ENCODE assay signal across 20 cellular contexts in the genomic region with DNA sequence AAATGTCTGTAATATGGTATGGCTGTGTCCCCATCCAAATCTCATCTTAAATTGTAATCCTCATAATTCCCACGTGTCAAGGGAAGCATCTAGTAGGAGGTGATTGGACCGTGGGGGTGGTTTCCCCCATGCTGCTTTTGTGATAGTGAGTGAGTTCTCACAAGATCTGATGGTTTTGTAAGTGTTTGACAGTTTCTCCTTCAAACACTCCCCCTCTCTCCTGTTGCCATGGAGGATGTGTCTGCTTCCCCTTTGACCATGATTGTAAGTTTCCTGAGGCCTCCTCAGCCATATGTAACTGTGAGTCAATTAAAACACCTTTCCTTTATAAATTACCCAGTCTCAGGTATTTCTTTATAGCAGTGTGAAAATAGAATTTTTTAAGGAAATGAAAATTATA. TPM values are rescaled to one million over a fixed set of nuclear protein-coding genes. Genes with fewer than 3 reads are reported as not detected.
DNase-seq lines count a peak whose midpoint lies in the region; ATAC-seq and TF ChIP-seq lines count a peak whose summit lies in the region.
"Had no signal": no experiment of that assay in that cellular context is flagged by ENCODE, and none has a peak within 500 bp of the region (broad histone marks: within the 10 kb centered on the region; RNA-seq: fewer than 3 reads in every experiment).

No MANE protein-coding gene starts in this region.

- no peaks in the 10 kb centered on the region for H3K79me1 ChIP-seq in mesendoderm (ENCODE audit: low read length)

- H4K5ac ChIP-seq in mesendoderm (ENCODE audit: low read length): no peak overlapping the region

- H3K79me2 ChIP-seq in DND-41 (ENCODE audit: insufficient read depth, low read length): no peaks in the 10 kb centered on the region
- no peaks in the 10 kb centered on the region for H3K79me2 ChIP-seq in Karpas-422 (ENCODE audit: low read length)
- no peaks in the 10 kb centered on the region for H3K79me2 ChIP-seq in mesendoderm (ENCODE audit: control insufficient read depth, insufficient read depth, low read length)

- ATAC-seq in DND-41 (ENCODE audit: insufficient read depth, low read depth): 0 out of 3 replicates have a peak, but pooled peaks have one; percentile 13
- ATAC-seq: GM23338 had no signal

- H4K20me1 ChIP-seq in DND-41 (ENCODE audit: insufficient read depth, low read length) (no peaks in the 10 kb centered on the region), Karpas-422 (ENCODE audit: insufficient read depth, low read depth, low read length) (no peaks in the 10 kb centered on the region)

- H2BK15ac ChIP-seq in mesendoderm (replicated peaks; ENCODE audit: low read depth): no peak overlapping the region

- H3K23ac ChIP-seq in mesendoderm (ENCODE audit: low read length): no peak overlapping the region

- H3K36me3 ChIP-seq in DND-41 (ENCODE audit: insufficient read depth, low read length): no peaks in the 10 kb centered on the region
- H3K36me3 ChIP-seq in Karpas-422 (ENCODE audit: insufficient read depth, low read length): no peaks in the 10 kb centered on the region
- H3K36me3 ChIP-seq in mesendoderm (ENCODE audit: control insufficient read depth, insufficient read depth, low read length): no peaks in the 10 kb centered on the region
- H3K36me3 ChIP-seq: breast epithelium, vagina had no signal

- no peak overlapping the region for H3K4me2 ChIP-seq in DND-41 (ENCODE audit: insufficient read depth, low read length)
- H3K4me2 ChIP-seq in Karpas-422 (ENCODE audit: low read depth, low read length, poor library complexity, severe bottlenecking): no peak overlapping the region
- H3K4me2 ChIP-seq in mesendoderm (ENCODE audit: low read length): no peak overlapping the region
- H3K4me2 ChIP-seq: GM23338 had no signal

- H4K8ac ChIP-seq in mesendoderm (ENCODE audit: low read depth, low read length): no peak overlapping the region

- no peak overlapping the region for H3K18ac ChIP-seq in mesendoderm (ENCODE audit: low read length)

- H2BK5ac ChIP-seq in mesendoderm (ENCODE audit: low read length): no peak overlapping the region

- DNase-seq in DND-41 (no peak), Karpas-422 (no peak), OCI-M1 (lab: John Stamatoyannopoulos, UW) (peak; percentile 37), mesendoderm (peak; percentile 32), NCI-H2107 treated with DMSO at 0.1 percent for 48 hours (lab: John Stamatoyannopoulos, UW; ENCODE audit: unreplicated experiment) (no peak), kidney glomerular epithelial cell (lab: John Stamatoyannopoulos, UW) (no peak), GOT3 (lab: John Stamatoyannopoulos, UW) (no peak)
- DNase-seq: activated CD4-positive, CD25-positive, alpha-beta regulatory T cell; activated CD8-positive, alpha-beta memory T cell treated with anti-CD3 and anti-CD28 coated beads for 24 hours; DMS 273 treated with DMSO at 0.1 percent for 48 hours; hypothalamus; NCI-H2171 treated with DMSO at 0.1 percent for 48 hours; NCI-H69; posterior cingulate gyrus; RPMI8226; stimulated activated CD4-positive, alpha-beta T cell treated with anti-CD3 and anti-CD28 coated beads, Interleukin-4, amount 100 ng/mL, for 1 hour had no signal

- H3K9me2 ChIP-seq in Karpas-422 (replicated peaks; ENCODE audit: insufficient read depth, low read length): no peaks in the 10 kb centered on the region

- no CpG with 5 or more reads among the region's 2 CpGs for WGBS in mesendoderm (ENCODE audit: extremely low coverage, insufficient coverage, low lambda C conversion rate)

- H3K9me3 ChIP-seq in DND-41 (ENCODE audit: insufficient read depth, low read length, severe bottlenecking) (no peaks in the 10 kb centered on the region), Karpas-422 (ENCODE audit: low read length) (no peaks in the 10 kb centered on the region)
- H3K9me3 ChIP-seq: breast epithelium, vagina had no signal

- no peak overlapping the region for H3K56ac ChIP-seq in mesendoderm (ENCODE audit: low read length)

- peaks cover 26% of the 10 kb centered on the region for H3K4me1 ChIP-seq in DND-41 (ENCODE audit: insufficient read depth, low read length)
- peaks cover 44% of the 10 kb centered on the region for H3K4me1 ChIP-seq in Karpas-422 (ENCODE audit: low read length)
- no peaks in the 10 kb centered on the region for H3K4me1 ChIP-seq in mesendoderm (ENCODE audit: control insufficient read depth, low read depth, low read length)

- no peak overlapping the region for H3K4ac ChIP-seq in mesendoderm (ENCODE audit: low read depth, low read length)

- H3K9ac ChIP-seq in DND-41 (ENCODE audit: low read depth, low read length) (no peak overlapping the region), Karpas-422 (ENCODE audit: low read length) (no peak overlapping the region), mesendoderm (ENCODE audit: low read length) (no peak overlapping the region)

- no peak overlapping the region for H2AK5ac ChIP-seq in mesendoderm (ENCODE audit: low read length)

- TF ChIP-seq CTCF in DND-41 (IDR thresholded peaks at IDR 0.05; ENCODE audit: borderline replicate concordance, extremely low read depth, low read length, poor library complexity, severe bottlenecking): no peak

- H2BK120ac ChIP-seq in mesendoderm (ENCODE audit: low read depth, low read length): no peak overlapping the region

- no peak overlapping the region for H3K27ac ChIP-seq in DND-41 (ENCODE audit: low read length)
- peak overlapping the region; percentile 75; the same call in 1 of the 2 replicates for H3K27ac ChIP-seq in Karpas-422 (ENCODE audit: low read length)
- H3K27ac ChIP-seq in mesendoderm (ENCODE audit: low read depth, low read length): no peak overlapping the region
- H3K27ac ChIP-seq: breast epithelium, vagina had no signal

- no peaks in the 10 kb centered on the region for H3K27me3 ChIP-seq in DND-41 (ENCODE audit: insufficient read depth, low read length, poor library complexity)
- no peaks in the 10 kb centered on the region for H3K27me3 ChIP-seq in Karpas-422 (ENCODE audit: low read length)
- H3K27me3 ChIP-seq in mesendoderm (ENCODE audit: insufficient read depth, low read length, poor library complexity): no peaks in the 10 kb centered on the region
- H3K27me3 ChIP-seq: breast epithelium, vagina had no signal

- H2AFZ ChIP-seq in DND-41 (ENCODE audit: low read depth, low read length) (no peak overlapping the region), Karpas-422 (ENCODE audit: low read length) (no peak overlapping the region)
- H2AFZ ChIP-seq: GM23338 had no signal

- H3K4me3 ChIP-seq in DND-41 (ENCODE audit: low read depth in 1 of 2, low read length in 2 of 2) (no peak overlapping the region), Karpas-422 (ENCODE audit: low read length) (no peak overlapping the region), mesendoderm (ENCODE audit: low read length) (no peak overlapping the region)
- H3K4me3 ChIP-seq: breast epithelium, GM23338, skin epidermis, vagina had no signal

RNA-seq across cellular contexts. Expression of gene CD44, which starts 31.1 kb away (rescaled TPM):
- total RNA-seq in Karpas-422 (2014; rRNA removed; shearing (Covaris generic); ENCODE audit: low replicate concordance): 0.58 and 0.86 TPM in 2 replicates
- 29.0 TPM for polyA plus RNA-seq in mesendoderm (2013, experiment 1 of 2)
- 30.1 TPM for polyA plus RNA-seq in mesendoderm (2013, experiment 2 of 2)

Comparison
In these comparisons a context has a peak if more than half of its experiments do, and no peak if none do; other contexts are left out.
1. DNase-seq: peak in OCI-M1 (single experiment) and mesendoderm (single experiment); none in DND-41 (single experiment), Karpas-422 (single experiment), NCI-H2107 treated with DMSO at 0.1 percent for 48 hours (single experiment), kidney glomerular epithelial cell (single experiment) and GOT3 (single experiment).